Comparison of ENCODE assay signal across 9 cellular contexts in genomic region chr10:3807221-3807927, GRCh38. TPM values are rescaled to one million over a fixed set of nuclear protein-coding genes. Genes with fewer than 3 reads are reported as not detected.
DNase-seq lines count a peak whose midpoint lies in the region; ATAC-seq and TF ChIP-seq lines count a peak whose summit lies in the region.
"Had no signal": no experiment of that assay in that cellular context is flagged by ENCODE, and none has a peak within 500 bp of the region (broad histone marks: within the 10 kb centered on the region; RNA-seq: fewer than 3 reads in every experiment).

No MANE protein-coding gene starts in this region.

- H3K27me3 Mint-ChIP-seq in CD14-positive monocyte (ENCODE audit: low read depth in 3 of 3): no peaks in the 10 kb centered on the region

- peaks cover 25% of the 10 kb centered on the region for H3K4me1 Mint-ChIP-seq in CD14-positive monocyte

- no peak for TF ChIP-seq POLR2A in erythroblast (IDR thresholded peaks at IDR 0.05; ENCODE audit: low read length)

- H3K4me1 ChIP-seq in mucosa of descending colon (ENCODE audit: low read depth): peaks cover 61% of the 10 kb centered on the region

- no peaks in the 10 kb centered on the region for H3K36me3 ChIP-seq in MG63
- no peaks in the 10 kb centered on the region for H3K36me3 ChIP-seq in mucosa of descending colon (ENCODE audit: low read depth)

- peak overlapping the region; percentile 15; the same call in 1 of the 2 replicates for H3K4me3 ChIP-seq in MG63
- peak overlapping the region; percentile 23 for H3K4me3 ChIP-seq in astrocyte of the cerebellum (ENCODE audit: low read depth, low read length)
- no peak overlapping the region for H3K4me3 ChIP-seq in mucosa of descending colon

- H3K27ac Mint-ChIP-seq in CD14-positive monocyte: peak overlapping the region in 4 of 7 donors; percentile 19 to 98 (median 76)

- intact Hi-C loops in CD14-positive monocyte (cut with micrococcal nuclease): no loop called here
- intact Hi-C loops in mucosa of descending colon (cut with DNase I, micrococcal nuclease): no loop called here

- no peaks in the 10 kb centered on the region for H3K9me3 Mint-ChIP-seq in CD14-positive monocyte

- H3K4me3 Mint-ChIP-seq in CD14-positive monocyte: no peak overlapping the region

- TF ChIP-seq CTCF in CD14-positive monocyte (IDR thresholded peaks at IDR 0.05): no peak
- TF ChIP-seq CTCF in astrocyte of the cerebellum (IDR thresholded peaks at IDR 0.05; ENCODE audit: low read depth, low read length, missing control alignments): peak; percentile 17
- no peak for TF ChIP-seq CTCF in mucosa of descending colon (IDR thresholded peaks at IDR 0.05)

- H3K9me3 ChIP-seq in MG63: no peaks in the 10 kb centered on the region
- no peaks in the 10 kb centered on the region for H3K9me3 ChIP-seq in mucosa of descending colon

- no peaks in the 10 kb centered on the region for H3K27me3 ChIP-seq in MG63

- DNase-seq in CD14-positive monocyte (ENCODE audit: low spot score): no peak
- peak; percentile 64 for DNase-seq in MG63
- DNase-seq in astrocyte of the cerebellum (ENCODE audit: low read depth): peak; percentile 60
- DNase-seq in mucosa of descending colon: peak in 2 of 3 donors; percentile 46 to 48
- DNase-seq in erythroblast (lab: John Stamatoyannopoulos, UW): no peak
- DNase-seq in Kasumi-1 (lab: John Stamatoyannopoulos, UW): no peak
- no peak for DNase-seq in effector CD8-positive, alpha-beta T cell (lab: John Stamatoyannopoulos, UW)
- DNase-seq: T-helper 9 cell had no signal

- in situ Hi-C loops in astrocyte of the cerebellum (cut with HindIII; ENCODE audit: low sequenced_read_pairs): loop anchor here (25.0 kb wide), 1 partner anchor 430 kb away; no protein-coding TSS in a partner anchor

- no peak for ATAC-seq in mucosa of descending colon
- no peak for ATAC-seq in HG03354 (IDR thresholded peaks at IDR 0.05; ENCODE audit: poor library complexity, severe bottlenecking, unreplicated experiment)

- H3K36me3 Mint-ChIP-seq in CD14-positive monocyte: peaks cover 3 to 8% of the 10 kb centered on the region in 2 donors

RNA-seq across cellular contexts. Expression of gene KLF6, which starts 22.4 kb away (rescaled TPM):
- polyA plus RNA-seq in CD14-positive monocyte: 100 to 1,000 TPM; 499 to 510 TPM
- 38.8 and 40.4 TPM in 2 replicates for total RNA-seq in MG63 (2014; rRNA removed; shearing (Covaris generic); ENCODE audit: low replicate concordance)
- total RNA-seq in mucosa of descending colon: 100 to 1,000 TPM; 270 to 371 (median 331) TPM

Comparison
In these comparisons a context has a peak if more than half of its experiments do, and no peak if none do; other contexts are left out.
1. DNase-seq: peak in MG63 (single experiment), astrocyte of the cerebellum (single experiment) and mucosa of descending colon (2 of 3); none in CD14-positive monocyte (single experiment), erythroblast (0 of 2), Kasumi-1 (0 of 2) and effector CD8-positive, alpha-beta T cell (single experiment).